In genomic region chr12:24833513-24833912, GRCh38 we compare ENCODE assay signal across 28 cellular contexts.
"Had no signal": no experiment of that assay in that cellular context is flagged by ENCODE, and none has a peak within 500 bp of the region (broad histone marks: within the 10 kb centered on the region; RNA-seq: fewer than 3 reads in every experiment).

No MANE protein-coding gene starts in this region.

- H3K4me3 ChIP-seq: colonic mucosa, coronary artery, dorsolateral prefrontal cortex, esophagus muscularis mucosa, esophagus squamous epithelium, gastrocnemius medialis, gastroesophageal sphincter, heart left ventricle, heart right ventricle had no signal

- DNase-seq: colonic mucosa; cortex of kidney; dermis blood vessel endothelial cell; dorsolateral prefrontal cortex; effector CD4-positive, alpha-beta T cell; effector CD8-positive, alpha-beta T cell; effector memory CD4-positive, alpha-beta T cell; effector memory CD8-positive, alpha-beta T cell; endodermal cell; erythroblast; esophagus squamous epithelium; foreskin fibroblast; foreskin keratinocyte; foreskin melanocyte; gastrocnemius medialis; glutamatergic neuron; head of caudate nucleus; heart left ventricle; heart right ventricle had no signal

- FAIRE-seq: colon, endometrium, endothelial cell of umbilical vein, frontal cortex had no signal

- H3K36me3 ChIP-seq: colonic mucosa, esophagus muscularis mucosa, esophagus squamous epithelium, gastrocnemius medialis, gastroesophageal sphincter, heart left ventricle had no signal

- H3K4me1 ChIP-seq: colonic mucosa, foreskin keratinocyte, gastrocnemius medialis had no signal

- ATAC-seq: effector memory CD8-positive, alpha-beta T cell; esophagus mucosa; foreskin keratinocyte; gastrocnemius medialis; gastroesophageal sphincter; heart left ventricle; heart right ventricle had no signal

- H3K27ac ChIP-seq: colonic mucosa, coronary artery, dorsolateral prefrontal cortex, epithelial cell of prostate, esophagus muscularis mucosa, esophagus squamous epithelium, foreskin keratinocyte, gastrocnemius medialis, gastroesophageal sphincter, heart left ventricle, heart right ventricle had no signal

- H3K27me3 ChIP-seq: colonic mucosa, dorsolateral prefrontal cortex, esophagus muscularis mucosa, esophagus squamous epithelium, foreskin keratinocyte, gastrocnemius medialis, gastroesophageal sphincter, heart left ventricle, heart right ventricle had no signal

- H3K9me3 ChIP-seq: colonic mucosa, esophagus muscularis mucosa, esophagus squamous epithelium, gastrocnemius medialis, gastroesophageal sphincter, heart left ventricle, heart right ventricle had no signal
